8 cellular contexts compared by ENCODE assay signal in the genomic region with DNA sequence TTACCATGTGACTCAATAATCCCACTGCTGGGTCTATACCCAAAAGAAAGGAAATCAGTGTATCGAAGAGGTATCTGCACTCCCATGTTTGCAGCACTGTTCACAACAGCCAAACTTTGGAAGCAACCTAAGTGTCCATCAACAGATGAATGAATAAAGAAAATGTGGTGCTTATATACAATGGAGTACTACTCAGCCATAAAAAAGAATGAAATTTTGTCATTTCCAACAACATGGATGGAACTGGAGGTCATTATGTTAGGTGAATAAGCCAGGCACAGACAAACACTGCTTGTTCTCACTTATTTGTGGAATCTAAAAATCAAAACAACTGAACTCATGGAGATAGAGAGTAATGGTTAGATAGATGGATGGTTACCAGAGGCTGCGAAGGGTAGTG.
"Had no signal": no experiment of that assay in that cellular context is flagged by ENCODE, and none has a peak within 500 bp of the region (broad histone marks: within the 10 kb centered on the region; RNA-seq: fewer than 3 reads in every experiment).

No MANE protein-coding gene starts in this region.

- H3K9ac ChIP-seq: KMS-11 had no signal

- H3K27ac ChIP-seq: HL-60, KMS-11 had no signal

- ATAC-seq: HepG2 had no signal

- H3K27me3 Mint-ChIP-seq: IgD-negative memory B cell had no signal

- H3K4me2 ChIP-seq: KMS-11 had no signal

- H3K4me1 Mint-ChIP-seq: IgD-negative memory B cell had no signal

- FAIRE-seq: HepG2, HTR-8/SVneo had no signal

- H3K4me3 Mint-ChIP-seq: IgD-negative memory B cell had no signal

- DNase-seq: IMR-90, KBM-7, KG1 had no signal

- H3K27ac Mint-ChIP-seq: IgD-negative memory B cell had no signal
